Comparison of ENCODE assay signal across 22 cellular contexts in the genomic region with DNA sequence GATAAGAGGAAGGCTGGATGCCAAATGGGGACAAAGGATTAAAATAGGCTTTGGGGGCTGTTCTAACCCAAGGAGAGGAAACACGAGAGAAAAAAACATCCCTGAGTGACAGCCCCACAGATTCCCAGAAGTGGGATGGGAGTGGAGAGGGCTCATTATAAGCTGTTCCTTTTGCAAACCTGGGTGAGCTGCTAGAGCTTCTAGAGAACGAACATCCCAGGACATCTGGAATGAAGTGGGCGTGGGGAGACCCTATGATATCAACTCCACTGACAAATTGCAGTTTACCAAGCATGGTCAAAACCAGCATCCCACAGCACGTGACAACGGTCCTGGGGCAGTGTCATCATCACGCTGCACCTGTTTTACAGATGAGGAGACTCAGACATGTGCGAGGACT.
DNase-seq lines count a peak whose midpoint lies in the region; ATAC-seq and TF ChIP-seq lines count a peak whose summit lies in the region.
"Had no signal": no experiment of that assay in that cellular context is flagged by ENCODE, and none has a peak within 500 bp of the region (broad histone marks: within the 10 kb centered on the region; RNA-seq: fewer than 3 reads in every experiment).

No MANE protein-coding gene starts in this region.

- peak overlapping the region; percentile 63 for H4K91ac ChIP-seq in IMR-90 (ENCODE audit: insufficient read depth, low read depth, low read length)

- H3K79me1 ChIP-seq in IMR-90 (ENCODE audit: low read depth in 1 of 2, low read length in 2 of 2) (no peaks in the 10 kb centered on the region), mesendoderm (ENCODE audit: low read length) (no peaks in the 10 kb centered on the region)

- intact Hi-C loops in IMR-90 (cut with micrococcal nuclease): no loop called here

- dilution Hi-C loops in IMR-90 (cut with HindIII; ENCODE audit: low sequenced_read_pairs, unreplicated experiment): no loop called here

- peaks cover 10% of the 10 kb centered on the region for H3F3A ChIP-seq in smooth muscle cell (ENCODE audit: low read depth)

- POLR2A ChIA-PET in IMR-90 (lab: Charles Lee; ENCODE audit: unreplicated experiment): no interaction called here

- H3K4ac ChIP-seq in IMR-90 (ENCODE audit: low read depth, low read length): peak overlapping the region; percentile 84
- no peak overlapping the region for H3K4ac ChIP-seq in mesendoderm (ENCODE audit: low read depth, low read length)

- no peak overlapping the region for H3K4me3 ChIP-seq in IMR-90 (ENCODE audit: insufficient read depth, low read depth, low read length)
- H3K4me3 ChIP-seq in brain microvascular endothelial cell (ENCODE audit: low read depth, low read length): no peak overlapping the region
- H3K4me3 ChIP-seq in mesendoderm (ENCODE audit: low read length): no peak overlapping the region
- H3K4me3 ChIP-seq in smooth muscle cell: no peak overlapping the region
- H3K4me3 ChIP-seq: coronary artery, neural progenitor cell, spleen, tibial artery had no signal

- TF ChIP-seq CTCF in IMR-90 (conservative IDR thresholded peaks at IDR 0.05; ENCODE audit: low read depth, low read length) (no peak), brain microvascular endothelial cell (IDR thresholded peaks at IDR 0.05; ENCODE audit: low read depth, low read length, missing control alignments) (no peak), smooth muscle cell (IDR thresholded peaks at IDR 0.05; ENCODE audit: borderline replicate concordance, insufficient read depth, poor library complexity, severe bottlenecking) (no peak)

- H3K18ac ChIP-seq in IMR-90 (ENCODE audit: low read depth, low read length): no peak overlapping the region; the same call in 1 of the 2 replicates
- H3K18ac ChIP-seq in mesendoderm (ENCODE audit: low read length): no peak overlapping the region

- peaks cover 5% of the 10 kb centered on the region; the same call in 1 of the 2 replicates for H4K20me1 ChIP-seq in IMR-90 (ENCODE audit: insufficient read depth, low read length)
- no peaks in the 10 kb centered on the region for H4K20me1 ChIP-seq in smooth muscle cell (ENCODE audit: low read depth)

- CTCF ChIA-PET in IMR-90 (lab: Yijun Ruan, JAX): no interaction called here

- H3K79me2 ChIP-seq in mesendoderm (ENCODE audit: control insufficient read depth, insufficient read depth, low read length): no peaks in the 10 kb centered on the region
- H3K79me2 ChIP-seq in smooth muscle cell (ENCODE audit: low read depth): no peaks in the 10 kb centered on the region

- H2AK5ac ChIP-seq in IMR-90 (ENCODE audit: low read depth, low read length) (peak overlapping the region; percentile 54), mesendoderm (ENCODE audit: low read length) (no peak overlapping the region)

- H3K4me2 ChIP-seq in IMR-90 (ENCODE audit: low read depth, low read length) (no peak overlapping the region), mesendoderm (ENCODE audit: low read length) (no peak overlapping the region), smooth muscle cell (peak overlapping the region; percentile 3)
- H3K4me2 ChIP-seq: neural progenitor cell had no signal

- H2BK20ac ChIP-seq in IMR-90 (ENCODE audit: low read depth, low read length): peak overlapping the region; percentile 85

- no peak for TF ChIP-seq RAD21 in IMR-90 (IDR thresholded peaks at IDR 0.05; ENCODE audit: low read length)

- no TSS peak for BruUV-seq in IMR-90 (replicated peaks; lab: Mats Ljungman, UMichigan)

- 70% methylated on average over 2 of the region's 7 CpGs; no CpG with 5 or more reads in 1 of the 2 experiments for WGBS in IMR-90 (ENCODE audit: extremely low coverage in 2 of 2, insufficient read length in 1 of 2), 2 experiments
- no CpG with 5 or more reads among the region's 7 CpGs for WGBS in mesendoderm (ENCODE audit: extremely low coverage, insufficient coverage, low lambda C conversion rate)
- WGBS in smooth muscle cell (ENCODE audit: low lambda C conversion rate): 81% methylated on average over 7 of the region's 7 CpGs

- H3K9ac ChIP-seq in IMR-90 (ENCODE audit: low read depth, low read length) (no peak overlapping the region; the same call in 1 of the 2 replicates), mesendoderm (ENCODE audit: low read length) (no peak overlapping the region), smooth muscle cell (ENCODE audit: low read depth) (no peak overlapping the region)
- H3K9ac ChIP-seq: neural progenitor cell had no signal

- peak overlapping the region; percentile 90 for H3K14ac ChIP-seq in IMR-90 (replicated peaks; ENCODE audit: low read depth, low read length)

- peaks cover 8% of the 10 kb centered on the region; the same call in 1 of the 2 replicates for H3K27me3 ChIP-seq in IMR-90 (ENCODE audit: control insufficient read depth, insufficient read depth, low read length)
- H3K27me3 ChIP-seq in brain microvascular endothelial cell (replicated peaks): no peaks in the 10 kb centered on the region
- H3K27me3 ChIP-seq in mesendoderm (ENCODE audit: insufficient read depth, low read length, poor library complexity): no peaks in the 10 kb centered on the region
- no peaks in the 10 kb centered on the region for H3K27me3 ChIP-seq in smooth muscle cell (ENCODE audit: low read depth)
- H3K27me3 ChIP-seq: neural progenitor cell, tibial artery had no signal

- no peak overlapping the region for H4K5ac ChIP-seq in IMR-90 (ENCODE audit: low read depth, low read length)
- no peak overlapping the region for H4K5ac ChIP-seq in mesendoderm (ENCODE audit: low read length)

- H4K8ac ChIP-seq in IMR-90 (ENCODE audit: low read depth in 2 of 2, low read length in 2 of 2): peak overlapping the region in 1 of 2 experiments; percentile 72; a peak in 3 of 4 replicates
- H4K8ac ChIP-seq in mesendoderm (ENCODE audit: low read depth, low read length): no peak overlapping the region

- H3K4me1 ChIP-seq in IMR-90 (ENCODE audit: control insufficient read depth, insufficient read depth, low read length): peaks cover 13% of the 10 kb centered on the region
- no peaks in the 10 kb centered on the region for H3K4me1 ChIP-seq in mesendoderm (ENCODE audit: control insufficient read depth, low read depth, low read length)
- H3K4me1 ChIP-seq in smooth muscle cell (ENCODE audit: low read depth): peaks cover 10% of the 10 kb centered on the region
- H3K4me1 ChIP-seq: spleen had no signal

- TF ChIP-seq POLR2A in IMR-90 (IDR thresholded peaks at IDR 0.05; ENCODE audit: low read depth, low read length): no peak

- ATAC-seq in IMR-90 (ENCODE audit: low read depth): no peak
- no peak for ATAC-seq in GM18870 (IDR thresholded peaks at IDR 0.05; ENCODE audit: unreplicated experiment)
- ATAC-seq: activated CD8-positive, alpha-beta T cell treated with anti-CD3 and anti-CD28 coated beads, Interleukin-2, amount 10 ng/mL, durations not matched to agents 7 days and 5 days; left colon; stimulated activated naive CD8-positive, alpha-beta T cell treated with anti-CD3 and anti-CD28 coated beads, Interleukin-15, Interleukin-2, amounts not matched to agents 100 U/mL and 50 U/mL, for 24 hours had no signal

- H2BK120ac ChIP-seq in IMR-90 (ENCODE audit: low read depth, low read length): peak overlapping the region; percentile 67
- H2BK120ac ChIP-seq in mesendoderm (ENCODE audit: low read depth, low read length): no peak overlapping the region

- H3K27ac ChIP-seq in IMR-90 (ENCODE audit: insufficient read depth, low read length) (no peak overlapping the region), brain microvascular endothelial cell (peak overlapping the region; percentile 94), mesendoderm (ENCODE audit: low read depth, low read length) (no peak overlapping the region), smooth muscle cell (ENCODE audit: low read depth) (no peak overlapping the region), substantia nigra (ENCODE audit: low read depth, low read length, poor library complexity, severe bottlenecking) (no peak overlapping the region)
- H3K27ac ChIP-seq: coronary artery, neural progenitor cell, spleen, tibial artery had no signal

- DNase-seq in IMR-90 (no peak), brain microvascular endothelial cell (no peak), mesendoderm (no peak), smooth muscle cell (lab: John Stamatoyannopoulos, UW; ENCODE audit: unreplicated experiment) (no peak), SW 1271 (lab: John Stamatoyannopoulos, UW) (no peak), NCI-H510A (lab: John Stamatoyannopoulos, UW) (no peak), substantia nigra (lab: John Stamatoyannopoulos, UW) (no peak)
- DNase-seq: activated CD4-positive, CD25-positive, alpha-beta regulatory T cell; activated CD8-positive, alpha-beta T cell treated with anti-CD3 and anti-CD28 coated beads, Interleukin-2, amount 10 ng/mL, durations not matched to agents 7 days and 5 days; activated gamma-delta T cell treated with Interleukin-2 at 50 U/mL for 16 hours; activated T-cell treated with anti-CD3 and anti-CD28 coated beads, Interleukin-2, amount 50 U/mL, for 1 hour; DND-41; left colon; midbrain; NCI-H510A treated with DMSO at 0.1 percent for 48 hours; spleen; stimulated activated CD4-positive, alpha-beta T cell treated with anti-CD3 and anti-CD28 coated beads, Interleukin-4, amount 100 ng/mL, for 4 hours; stimulated activated naive CD8-positive, alpha-beta T cell treated with anti-CD3 and anti-CD28 coated beads, Interleukin-15, Interleukin-2, amounts not matched to agents 100 U/mL and 50 U/mL, for 24 hours; tibial artery had no signal

- H3K36me3 ChIP-seq in IMR-90 (ENCODE audit: control insufficient read depth, insufficient read depth, low read length) (no peaks in the 10 kb centered on the region), brain microvascular endothelial cell (replicated peaks) (no peaks in the 10 kb centered on the region), mesendoderm (ENCODE audit: control insufficient read depth, insufficient read depth, low read length) (no peaks in the 10 kb centered on the region), smooth muscle cell (ENCODE audit: low read depth) (no peaks in the 10 kb centered on the region)
- H3K36me3 ChIP-seq: neural progenitor cell, spleen, tibial artery had no signal

- peak overlapping the region; percentile 66 for H2AFZ ChIP-seq in IMR-90 (replicated peaks; ENCODE audit: low read length, poor library complexity)
- H2AFZ ChIP-seq in smooth muscle cell (ENCODE audit: low read depth): no peak overlapping the region

- in situ Hi-C loops in IMR-90 (cut with MboI; ENCODE audit: low sequenced_read_pairs): no loop called here
- in situ Hi-C loops in brain microvascular endothelial cell (cut with HindIII; ENCODE audit: low pct_ligation_motif_present, low sequenced_read_pairs): no loop called here

- H3K9me3 ChIP-seq in IMR-90 (ENCODE audit: control insufficient read depth, insufficient read depth, low read length): no peaks in the 10 kb centered on the region
- no peaks in the 10 kb centered on the region for H3K9me3 ChIP-seq in smooth muscle cell (replicated peaks; ENCODE audit: low read depth)
- H3K9me3 ChIP-seq: spleen, tibial artery had no signal

- peak overlapping the region; percentile 66 for H2AK9ac ChIP-seq in IMR-90 (replicated peaks; ENCODE audit: low read depth, low read length, poor library complexity)

- H3K56ac ChIP-seq in IMR-90 (ENCODE audit: extremely low read depth, insufficient read depth, low read length) (no peak overlapping the region), mesendoderm (ENCODE audit: low read length) (peak overlapping the region; percentile 43)

- no peak overlapping the region for H2BK5ac ChIP-seq in IMR-90 (ENCODE audit: low read depth, low read length, poor library complexity, severe bottlenecking)
- peak overlapping the region; percentile 23 for H2BK5ac ChIP-seq in mesendoderm (ENCODE audit: low read length)

- peaks cover 17% of the 10 kb centered on the region for H3K9me1 ChIP-seq in IMR-90 (ENCODE audit: insufficient read depth, low read length)

- peak overlapping the region; percentile 98; the same call in 2 of the 3 replicates for H2BK15ac ChIP-seq in IMR-90 (ENCODE audit: low read depth, low read length)
- H2BK15ac ChIP-seq in mesendoderm (replicated peaks; ENCODE audit: low read depth): no peak overlapping the region

- H3K23ac ChIP-seq in IMR-90 (ENCODE audit: low read depth, low read length) (0 out of 2 replicates have a peak overlapping the region, but pooled peaks have one; percentile 5), mesendoderm (ENCODE audit: low read length) (no peak overlapping the region)
